In genomic region chr10:127129104-127129503, GRCh38 we compare ENCODE assay signal across 27 cellular contexts.
"Had no signal": no experiment of that assay in that cellular context is flagged by ENCODE, and none has a peak within 500 bp of the region (broad histone marks: within the 10 kb centered on the region; RNA-seq: fewer than 3 reads in every experiment).

No MANE protein-coding gene starts in this region.

- H2AFZ ChIP-seq: hepatocyte had no signal

- H3K4me1 ChIP-seq: colonic mucosa, esophagus muscularis mucosa, esophagus squamous epithelium, foreskin keratinocyte, gastrocnemius medialis, gastroesophageal sphincter, heart left ventricle, heart right ventricle had no signal

- DNase-seq: colonic mucosa; cortex of kidney; dermis blood vessel endothelial cell; dorsolateral prefrontal cortex; effector CD4-positive, alpha-beta T cell; effector CD8-positive, alpha-beta T cell; effector memory CD4-positive, alpha-beta T cell; effector memory CD8-positive, alpha-beta T cell; endodermal cell; erythroblast; esophagus squamous epithelium; foreskin fibroblast; foreskin keratinocyte; foreskin melanocyte; gastrocnemius medialis; heart left ventricle; heart right ventricle had no signal

- ATAC-seq: effector memory CD8-positive, alpha-beta T cell; esophagus mucosa; foreskin keratinocyte; gastrocnemius medialis; gastroesophageal sphincter; heart left ventricle; heart right ventricle had no signal

- H3K9me3 Mint-ChIP-seq: dendritic cell treated with granulocyte-macrophage colony-stimulating factor and Interleukin-4, amounts not matched to agents 40 ng/mL and 50 ng/mL, for 4 days; endodermal cell had no signal

- H3K4me3 Mint-ChIP-seq: dendritic cell treated with granulocyte-macrophage colony-stimulating factor and Interleukin-4, amounts not matched to agents 40 ng/mL and 50 ng/mL, for 4 days; effector memory CD8-positive, alpha-beta T cell; endodermal cell had no signal

- H3K4me1 Mint-ChIP-seq: endodermal cell had no signal

- FAIRE-seq: endometrium, endothelial cell of umbilical vein, frontal cortex had no signal

- H3K4me2 ChIP-seq: hepatocyte had no signal

- H3K27ac Mint-ChIP-seq: dendritic cell treated with granulocyte-macrophage colony-stimulating factor and Interleukin-4, amounts not matched to agents 40 ng/mL and 50 ng/mL, for 4 days; effector memory CD8-positive, alpha-beta T cell had no signal

- H3K36me3 ChIP-seq: colonic mucosa, gastrocnemius medialis had no signal

- H3K79me2 ChIP-seq: hepatocyte had no signal

- H3K9me3 ChIP-seq: colonic mucosa, esophagus muscularis mucosa, esophagus squamous epithelium, gastrocnemius medialis, gastroesophageal sphincter, heart left ventricle, heart right ventricle had no signal

- H3K27me3 ChIP-seq: colonic mucosa, dorsolateral prefrontal cortex, esophagus muscularis mucosa, esophagus squamous epithelium, foreskin keratinocyte, gastrocnemius medialis, gastroesophageal sphincter, heart left ventricle, heart right ventricle, hepatocyte had no signal

- H3K27ac ChIP-seq: colonic mucosa, coronary artery, dorsolateral prefrontal cortex, epithelial cell of prostate, esophagus muscularis mucosa, esophagus squamous epithelium, foreskin keratinocyte, gastrocnemius medialis, gastroesophageal sphincter, heart left ventricle, heart right ventricle, hepatocyte had no signal

- H3K4me3 ChIP-seq: colonic mucosa, coronary artery, dorsolateral prefrontal cortex, esophagus muscularis mucosa, esophagus squamous epithelium, gastrocnemius medialis, gastroesophageal sphincter, heart left ventricle, heart right ventricle, hepatocyte had no signal

- H3K27me3 Mint-ChIP-seq: dendritic cell treated with granulocyte-macrophage colony-stimulating factor and Interleukin-4, amounts not matched to agents 40 ng/mL and 50 ng/mL, for 4 days had no signal
